ENCODE assay signal across 8 cellular contexts in the genomic region with DNA sequence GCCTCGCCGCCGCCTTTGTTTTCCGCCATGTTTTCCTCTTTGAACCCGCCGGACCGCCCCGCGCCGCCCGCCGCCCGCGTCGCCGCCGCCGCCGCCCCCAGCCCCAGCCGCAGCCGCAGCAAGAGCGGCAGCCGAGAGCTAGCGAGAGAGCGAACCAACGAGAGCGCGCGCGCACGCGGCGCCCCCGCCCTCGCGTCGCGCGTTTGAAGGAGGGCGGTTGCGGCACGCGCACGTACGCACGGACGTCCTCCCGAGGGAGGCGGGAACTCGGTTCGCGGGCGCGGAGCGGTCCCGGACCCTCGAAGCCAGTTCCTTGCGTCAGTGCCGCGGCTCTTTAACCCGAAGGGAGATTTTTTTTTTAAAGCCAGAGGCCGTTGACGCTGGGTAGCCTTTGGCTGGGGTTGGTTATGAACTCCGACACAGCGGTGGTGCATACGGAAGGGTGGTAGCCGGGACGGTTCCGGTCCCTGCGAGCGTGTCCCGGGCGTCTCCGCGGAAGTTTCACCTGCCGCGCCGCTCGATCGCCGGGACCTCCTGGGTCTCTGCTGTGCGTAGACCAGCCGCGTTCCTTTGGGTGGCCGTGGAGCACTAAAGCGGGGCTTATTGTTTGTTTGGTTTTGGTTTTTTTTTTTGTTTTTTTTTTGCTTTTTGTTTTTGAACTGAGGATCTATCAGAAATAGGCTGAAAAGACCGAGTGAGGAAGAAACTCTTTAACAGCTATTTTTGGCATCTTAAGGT. TPM values are rescaled to one million over a fixed set of nuclear protein-coding genes. Genes with fewer than 3 reads are reported as not detected.
DNase-seq lines count a peak whose midpoint lies in the region; ATAC-seq and TF ChIP-seq lines count a peak whose summit lies in the region.

A gene (minus strand): TSS at position 156 of the 738 bp plus-strand sequence. CDS start 127 bp downstream, at position 29.

- TF ChIP-seq CTCF in WERI-Rb-1 (IDR thresholded peaks at IDR 0.05; ENCODE audit: low read depth, low read length) (no peak), breast epithelium (IDR thresholded peaks at IDR 0.05) (no peak)

- H3K4me3 ChIP-seq in WERI-Rb-1 (ENCODE audit: low read depth, low read length): peak within 1 kb of the TSS; percentile 94
- H3K4me3 ChIP-seq in breast epithelium: peak within 1 kb of the TSS; percentile 89 to 97 (median 89)
- peak within 1 kb of the TSS; percentile 83 for H3K4me3 ChIP-seq in iPS-20b (ENCODE audit: low read length)
- peak within 1 kb of the TSS; percentile 66 to 97 (median 91) for H3K4me3 ChIP-seq in skin epidermis

- H3K4me1 ChIP-seq in breast epithelium: no peaks in the 10 kb centered on the region
- H3K4me1 ChIP-seq in iPS-20b (ENCODE audit: insufficient read depth, low read length): peaks cover 14% of the 10 kb centered on the region; the same call in 1 of the 2 replicates

- peak within 1 kb of the TSS; percentile 91 for H3K9ac ChIP-seq in iPS-20b (ENCODE audit: low read depth, low read length)

- peak; percentile 76 for TF ChIP-seq POLR2A in breast epithelium (IDR thresholded peaks at IDR 0.05)

- no peaks in the 10 kb centered on the region for H3K27me3 ChIP-seq in WERI-Rb-1 (ENCODE audit: insufficient read depth, low read depth, severe bottlenecking)
- no peaks in the 10 kb centered on the region for H3K27me3 ChIP-seq in breast epithelium
- peaks cover 9% of the 10 kb centered on the region for H3K27me3 ChIP-seq in iPS-20b (ENCODE audit: insufficient read depth, low read length)

- intact Hi-C loops in breast epithelium (cut with DNase I; ENCODE audit: low total_unique reads): no loop called here

- DNase-seq in ACHN (peak; percentile 91), NCI-H2171 treated with DMSO at 0.1 percent for 48 hours (lab: John Stamatoyannopoulos, UW) (peak; percentile 85), WERI-Rb-1 (peak; percentile 92), breast epithelium (ENCODE audit: low spot score in 2 of 2) (peak; percentile 80 to 86)

- in situ Hi-C loops in ACHN (cut with HindIII; ENCODE audit: low pct_ligation_motif_present, low pct_unique_long_range_greater_than_20kb, low sequenced_read_pairs): no loop called here

- ATAC-seq in GM18870 (IDR thresholded peaks at IDR 0.05; ENCODE audit: unreplicated experiment) (peak; percentile 61), HG03108 (IDR thresholded peaks at IDR 0.05; ENCODE audit: unreplicated experiment) (peak; percentile 77)

- H3K9me3 ChIP-seq in WERI-Rb-1 (ENCODE audit: severe bottlenecking) (no peaks in the 10 kb centered on the region), breast epithelium (no peaks in the 10 kb centered on the region), iPS-20b (ENCODE audit: insufficient read depth, low read depth, low read length) (no peaks in the 10 kb centered on the region)

- H3K27ac ChIP-seq in WERI-Rb-1 (peak within 1 kb of the TSS; percentile 95), breast epithelium (peak within 1 kb of the TSS; percentile 95), iPS-20b (ENCODE audit: low read length) (no peak within 1 kb of the TSS), skin epidermis (peak within 1 kb of the TSS; percentile 66 to 97 (median 93))

- H3K36me3 ChIP-seq in WERI-Rb-1 (peaks cover 29% of the 10 kb centered on the region), breast epithelium (no peaks in the 10 kb centered on the region), iPS-20b (ENCODE audit: insufficient read depth, low read depth, low read length) (peaks cover 12% of the 10 kb centered on the region)

RNA-seq across cellular contexts. Expression of the gene that starts here (rescaled TPM):
- total RNA-seq in breast epithelium: 10 to 100 TPM; 40.8 to 80.9 (median 56.4) TPM
